Comparison of ENCODE assay signal across 19 cellular contexts in the genomic region with DNA sequence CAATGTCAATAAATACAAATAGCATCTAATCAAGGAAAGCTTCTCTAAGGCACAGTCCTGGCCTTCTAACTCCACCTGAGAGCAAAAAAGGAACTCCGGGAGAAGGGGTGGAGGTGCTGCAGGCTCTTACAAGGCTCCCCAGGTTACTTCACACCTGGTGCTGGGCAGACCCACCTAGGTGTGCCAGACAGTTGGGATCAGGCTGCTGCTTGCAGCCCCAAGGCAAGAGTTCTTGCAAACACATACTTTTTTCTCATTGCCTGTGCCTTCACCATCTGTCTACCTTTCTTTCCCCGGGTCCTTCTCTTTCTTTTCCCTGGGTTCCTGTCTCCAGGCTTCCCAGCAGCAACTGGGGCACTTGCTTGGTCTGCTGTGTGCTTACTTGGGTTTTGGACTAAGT.
A peak's percentile ranks its signal among the peaks of the same experiment; 100 is the strongest.
DNase-seq lines count a peak whose midpoint lies in the region; FAIRE-seq and TF ChIP-seq lines count a peak whose summit lies in the region.
"Had no signal": no experiment of that assay in that cellular context is flagged by ENCODE, and none has a peak within 500 bp of the region (broad histone marks: within the 10 kb centered on the region; RNA-seq: fewer than 3 reads in every experiment).

No MANE protein-coding gene starts in this region.

- TF ChIP-seq CTCF in mammary epithelial cell (conservative IDR thresholded peaks at IDR 0.05 in 1 of 2, IDR thresholded peaks at IDR 0.05 in 1 of 2; ENCODE audit: extremely low read depth in 1 of 2, insufficient read depth in 1 of 2, low read depth in 1 of 2, low read length in 2 of 2): no peak
- no peak for TF ChIP-seq CTCF in keratinocyte (optimal IDR thresholded peaks at IDR 0.05 in 1 of 3, IDR thresholded peaks at IDR 0.05 in 1 of 3, conservative IDR thresholded peaks at IDR 0.05 in 1 of 3; ENCODE audit: extremely low read depth in 1 of 3, insufficient read depth in 2 of 3, low read length in 3 of 3)

- no peaks in the 10 kb centered on the region for H3K27me3 Mint-ChIP-seq in activated CD4-positive, alpha-beta memory T cell treated with anti-CD3 and anti-CD28 coated beads, Interleukin-2, amount 10 ng/mL, durations not matched to agents 7 days and 5 days

- intact Hi-C loops in mammary epithelial cell (cut with micrococcal nuclease): no loop called here

- BruUV-seq in mammary epithelial cell (replicated peaks; lab: Mats Ljungman, UMichigan): no TSS peak

- H3K4me3 ChIP-seq in mammary epithelial cell (replicated peaks in 1 of 3; ENCODE audit: insufficient read depth in 1 of 3, low read depth in 2 of 3, low read length in 3 of 3) (no peak overlapping the region), keratinocyte (ENCODE audit: control insufficient read depth in 2 of 3, extremely low read depth in 1 of 3, insufficient read depth in 2 of 3, low read depth in 1 of 3, low read length in 3 of 3) (peak overlapping the region in 2 of 3 experiments; percentile 6 to 18)
- H3K4me3 ChIP-seq: GM23338, HAP-1 had no signal

- H4K20me1 ChIP-seq in mammary epithelial cell (ENCODE audit: insufficient read depth, low read length) (no peaks in the 10 kb centered on the region), keratinocyte (ENCODE audit: control insufficient read depth, extremely low read depth, insufficient read depth, low read length) (no peaks in the 10 kb centered on the region)

- H3K27ac ChIP-seq in mammary epithelial cell (ENCODE audit: insufficient read depth, low read depth, low read length) (peak overlapping the region; percentile 78), keratinocyte (ENCODE audit: control insufficient read depth, insufficient read depth, low read length) (peak overlapping the region; percentile 77)
- H3K27ac ChIP-seq: KMS-11 had no signal

- H3K4me1 ChIP-seq in mammary epithelial cell (ENCODE audit: insufficient read depth, low read length) (peaks cover 35% of the 10 kb centered on the region), keratinocyte (ENCODE audit: control insufficient read depth, extremely low read depth, insufficient read depth, low read length) (peaks cover 33% of the 10 kb centered on the region)
- H3K4me1 ChIP-seq: HAP-1 had no signal

- H3K36me3 ChIP-seq in mammary epithelial cell (ENCODE audit: insufficient read depth, low read length) (no peaks in the 10 kb centered on the region), keratinocyte (ENCODE audit: control insufficient read depth in 2 of 2, extremely low read depth in 1 of 2, insufficient read depth in 2 of 2, low read length in 2 of 2) (no peaks in the 10 kb centered on the region)
- H3K36me3 ChIP-seq: HAP-1 had no signal

- DNase-seq in NCI-H446 treated with DMSO at 0.1 percent for 48 hours (lab: John Stamatoyannopoulos, UW): peak; percentile 74
- no peak for DNase-seq in NCI-H446 (lab: John Stamatoyannopoulos, UW)
- DNase-seq in NCI-H2171 treated with DMSO at 0.1 percent for 48 hours (lab: John Stamatoyannopoulos, UW): peak; percentile 84
- DNase-seq in mammary epithelial cell: no peak
- DNase-seq in keratinocyte (ENCODE audit: low read depth, low spot score): peak; percentile 73
- no peak for DNase-seq in activated CD4-positive, alpha-beta memory T cell treated with anti-CD3 and anti-CD28 coated beads, Interleukin-2, amount 10 ng/mL, durations not matched to agents 7 days and 5 days
- no peak for DNase-seq in activated T-cell treated with anti-CD3 and anti-CD28 coated beads for 4 hours
- DNase-seq in NCI-H1105 treated with DMSO at 0.1 percent for 48 hours (lab: John Stamatoyannopoulos, UW): no peak
- DNase-seq: DMS79, NCI-H1105, NCI-H2081, NCI-H510A treated with DMSO at 0.1 percent for 48 hours, NCI-H774, Right ventricle myocardium superior had no signal

- no peak overlapping the region for H3K4me3 Mint-ChIP-seq in activated CD4-positive, alpha-beta memory T cell treated with anti-CD3 and anti-CD28 coated beads, Interleukin-2, amount 10 ng/mL, durations not matched to agents 7 days and 5 days
- H3K4me3 Mint-ChIP-seq: GM23338 had no signal

- H3K9me3 ChIP-seq in mammary epithelial cell (replicated peaks; ENCODE audit: insufficient read depth, low read length) (no peaks in the 10 kb centered on the region), keratinocyte (ENCODE audit: control insufficient read depth, low read depth, low read length) (no peaks in the 10 kb centered on the region)

- H3K9me1 ChIP-seq in keratinocyte (ENCODE audit: control insufficient read depth, extremely low read depth, insufficient read depth, low read length): no peaks in the 10 kb centered on the region

- WGBS in mammary epithelial cell (ENCODE audit: low coverage, missing lambda C conversion rate): 0% methylated on average over 1 of the region's 2 CpGs

- no peaks in the 10 kb centered on the region for H3K9me3 Mint-ChIP-seq in activated CD4-positive, alpha-beta memory T cell treated with anti-CD3 and anti-CD28 coated beads, Interleukin-2, amount 10 ng/mL, durations not matched to agents 7 days and 5 days
- H3K9me3 Mint-ChIP-seq: GM23338 had no signal

- CTCF ChIA-PET in mammary epithelial cell (lab: Charles Lee; ENCODE audit: low non-redundant PET): interaction anchor here (0.6 kb wide), 1 partner anchor 36 kb away, joined by 5 read pairs; no protein-coding TSS in a partner anchor
- CTCF ChIA-PET in activated CD4-positive, alpha-beta memory T cell treated with anti-CD3 and anti-CD28 coated beads, Interleukin-2, amount 10 ng/mL, durations not matched to agents 7 days and 5 days (lab: Charles Lee): no interaction called here

- H3K79me2 ChIP-seq in mammary epithelial cell (ENCODE audit: insufficient read depth, low read length) (no peaks in the 10 kb centered on the region), keratinocyte (ENCODE audit: control insufficient read depth, insufficient read depth, low read length) (no peaks in the 10 kb centered on the region)

- H2AFZ ChIP-seq in mammary epithelial cell (ENCODE audit: low read depth, low read length) (peak overlapping the region; percentile 70), keratinocyte (ENCODE audit: control insufficient read depth, low read length) (peak overlapping the region; percentile 60)
- H2AFZ ChIP-seq: GM23338 had no signal

- no peaks in the 10 kb centered on the region for H3K4me1 Mint-ChIP-seq in activated CD4-positive, alpha-beta memory T cell treated with anti-CD3 and anti-CD28 coated beads, Interleukin-2, amount 10 ng/mL, durations not matched to agents 7 days and 5 days
- H3K4me1 Mint-ChIP-seq: GM23338 had no signal

- in situ Hi-C loops in mammary epithelial cell (cut with MboI; ENCODE audit: low sequenced_read_pairs in 2 of 2): no loop called here

- H3K36me3 Mint-ChIP-seq in activated CD4-positive, alpha-beta memory T cell treated with anti-CD3 and anti-CD28 coated beads, Interleukin-2, amount 10 ng/mL, durations not matched to agents 7 days and 5 days (ENCODE audit: low read depth): peaks cover 3% of the 10 kb centered on the region

- H3K27ac Mint-ChIP-seq in activated CD4-positive, alpha-beta memory T cell treated with anti-CD3 and anti-CD28 coated beads, Interleukin-2, amount 10 ng/mL, durations not matched to agents 7 days and 5 days: no peak overlapping the region
- H3K27ac Mint-ChIP-seq: GM23338 had no signal

- dilution Hi-C loops in mammary epithelial cell (cut with HindIII; ENCODE audit: low sequenced_read_pairs): no loop called here
- dilution Hi-C loops in keratinocyte (cut with MboI; ENCODE audit: extremely low pct_ligation_motif_present, low sequenced_read_pairs): no loop called here

- H3K9ac ChIP-seq in mammary epithelial cell (ENCODE audit: insufficient read depth, low read length) (peak overlapping the region; percentile 29), keratinocyte (ENCODE audit: control insufficient read depth, extremely low read depth, insufficient read depth, low read length) (peak overlapping the region; percentile 39)
- H3K9ac ChIP-seq: KMS-11 had no signal

- H3K27me3 ChIP-seq in mammary epithelial cell (ENCODE audit: insufficient read depth, low read length) (no peaks in the 10 kb centered on the region), keratinocyte (ENCODE audit: control insufficient read depth, extremely low read depth, insufficient read depth, low read length) (no peaks in the 10 kb centered on the region)

- H3K4me2 ChIP-seq in mammary epithelial cell (ENCODE audit: insufficient read depth, low read depth, low read length) (peak overlapping the region; percentile 72), keratinocyte (ENCODE audit: control insufficient read depth, extremely low read depth, insufficient read depth, low read depth, low read length) (peak overlapping the region; percentile 84)
- H3K4me2 ChIP-seq: GM23338, KMS-11 had no signal

- no peak for FAIRE-seq in keratinocyte (lab: Jason Lieb, UNC)
- FAIRE-seq: D721Med, HTR-8/SVneo had no signal

- POLR2A ChIA-PET in activated CD4-positive, alpha-beta memory T cell treated with anti-CD3 and anti-CD28 coated beads, Interleukin-2, amount 10 ng/mL, durations not matched to agents 7 days and 5 days (lab: Charles Lee): no interaction called here

Comparison
In these comparisons a context has a peak if more than half of its experiments do, and no peak if none do; other contexts are left out.
1. DNase-seq: peak in NCI-H446 treated with DMSO at 0.1 percent for 48 hours (single experiment), NCI-H2171 treated with DMSO at 0.1 percent for 48 hours (single experiment) and keratinocyte (single experiment); none in NCI-H446 (0 of 2), mammary epithelial cell (single experiment), activated CD4-positive, alpha-beta memory T cell treated with anti-CD3 and anti-CD28 coated beads, Interleukin-2, amount 10 ng/mL, durations not matched to agents 7 days and 5 days (single experiment), activated T-cell treated with anti-CD3 and anti-CD28 coated beads for 4 hours (single experiment) and NCI-H1105 treated with DMSO at 0.1 percent for 48 hours (single experiment).
2. H3K4me3 ChIP-seq: peak in keratinocyte (2 of 3); none in mammary epithelial cell (0 of 3).